ENCODE assay signal across 25 cellular contexts in genomic region chr11:64484308-64485061, GRCh38.
"Had no signal": no experiment of that assay in that cellular context is flagged by ENCODE, and none has a peak within 500 bp of the region (broad histone marks: within the 10 kb centered on the region; RNA-seq: fewer than 3 reads in every experiment).

No MANE protein-coding gene starts in this region.

- DNase-seq: activated CD4-positive, alpha-beta T cell treated with anti-CD3 and anti-CD28 coated beads for 36 hours; activated CD4-positive, CD25-positive, alpha-beta regulatory T cell; activated T-cell treated with anti-CD3 and anti-CD28 coated beads, Interleukin-2, amount 50 U/mL, for 48 hours; body of pancreas; effector memory CD8-positive, alpha-beta T cell; heart right ventricle; left lung; lower lobe of right lung; mucosa of descending colon; retina; sigmoid colon; SK-N-SH; small intestine; stimulated activated CD4-positive, alpha-beta T cell treated with anti-CD3 and anti-CD28 coated beads, Interleukin-4, amount 100 ng/mL, for 24 hours; SW 1271; T-helper 17 cell; T1000; trophoblast cell had no signal

- H3K4me3 ChIP-seq: body of pancreas, heart right ventricle, left lung, lower lobe of right lung, mucosa of descending colon, sigmoid colon, thoracic aorta had no signal

- H3K9me3 Mint-ChIP-seq: activated naive CD4-positive, alpha-beta T cell treated with anti-CD3 and anti-CD28 coated beads, Interleukin-2, amount 50 U/mL, for 24 hours; activated T-helper 2 cell treated with anti-CD3 and anti-CD28 coated beads, Interferon-gamma antibody, Interleukin-2, Interleukin-4, amounts not matched to agents 10 μg/mL and 5 μg/mL and 100 μg/mL, durations not matched to agents 14 hours and 24 hours and 36 hours; effector memory CD8-positive, alpha-beta T cell; nephron; stimulated activated effector memory CD8-positive, alpha-beta T cell treated with anti-CD3 and anti-CD28 coated beads, Interleukin-12 subunit alpha, Interleukin-12 subunit beta, amount 100 ng/mL, for 72 hours; stimulated activated naive CD8-positive, alpha-beta T cell treated with anti-CD3 and anti-CD28 coated beads, Interleukin-15, Interleukin-2, amounts not matched to agents 100 ng/mL and 50 ng/mL, for 24 hours had no signal

- H3K27me3 ChIP-seq: body of pancreas, neutrophil had no signal

- H3K4me2 ChIP-seq: SK-N-SH had no signal

- H3K27ac ChIP-seq: body of pancreas, heart right ventricle, left lung, lower lobe of right lung, neutrophil, sigmoid colon, thoracic aorta had no signal

- ATAC-seq: activated CD4-positive, alpha-beta T cell treated with anti-CD3 and anti-CD28 coated beads for 36 hours; body of pancreas; effector memory CD8-positive, alpha-beta T cell; heart right ventricle; lower lobe of right lung; mucosa of descending colon; stimulated activated effector memory CD8-positive, alpha-beta T cell treated with anti-CD3 and anti-CD28 coated beads, Interleukin-12 subunit alpha, Interleukin-12 subunit beta, amount 100 ng/mL, for 72 hours; T-helper 17 cell had no signal

- H3K36me3 Mint-ChIP-seq: activated naive CD4-positive, alpha-beta T cell treated with anti-CD3 and anti-CD28 coated beads, Interleukin-2, amount 50 U/mL, for 24 hours; stimulated activated effector memory CD8-positive, alpha-beta T cell treated with anti-CD3 and anti-CD28 coated beads, Interleukin-12 subunit alpha, Interleukin-12 subunit beta, amount 100 ng/mL, for 72 hours had no signal

- H3K4me1 ChIP-seq: body of pancreas, left lung, lower lobe of right lung, sigmoid colon had no signal

- H3K9me3 ChIP-seq: body of pancreas, left lung, lower lobe of right lung, mucosa of descending colon, neutrophil, sigmoid colon, SK-N-SH, thoracic aorta had no signal

- H3K27ac Mint-ChIP-seq: activated CD4-positive, alpha-beta T cell treated with anti-CD3 and anti-CD28 coated beads for 36 hours; activated naive CD4-positive, alpha-beta T cell treated with anti-CD3 and anti-CD28 coated beads, Interleukin-2, amount 50 U/mL, for 24 hours; activated T-helper 2 cell treated with anti-CD3 and anti-CD28 coated beads, Interferon-gamma antibody, Interleukin-2, Interleukin-4, amounts not matched to agents 10 μg/mL and 5 μg/mL and 100 μg/mL, durations not matched to agents 14 hours and 24 hours and 36 hours; effector memory CD8-positive, alpha-beta T cell; nephron; stimulated activated effector memory CD8-positive, alpha-beta T cell treated with anti-CD3 and anti-CD28 coated beads, Interleukin-12 subunit alpha, Interleukin-12 subunit beta, amount 100 ng/mL, for 72 hours; stimulated activated naive CD8-positive, alpha-beta T cell treated with anti-CD3 and anti-CD28 coated beads, Interleukin-15, Interleukin-2, amounts not matched to agents 100 ng/mL and 50 ng/mL, for 24 hours; T-helper 17 cell had no signal

- H3K4me3 Mint-ChIP-seq: activated CD4-positive, alpha-beta T cell treated with anti-CD3 and anti-CD28 coated beads for 36 hours; activated naive CD4-positive, alpha-beta T cell treated with anti-CD3 and anti-CD28 coated beads, Interleukin-2, amount 50 U/mL, for 24 hours; effector memory CD8-positive, alpha-beta T cell; nephron; stimulated activated effector memory CD8-positive, alpha-beta T cell treated with anti-CD3 and anti-CD28 coated beads, Interleukin-12 subunit alpha, Interleukin-12 subunit beta, amount 100 ng/mL, for 72 hours; stimulated activated naive CD8-positive, alpha-beta T cell treated with anti-CD3 and anti-CD28 coated beads, Interleukin-15, Interleukin-2, amounts not matched to agents 100 ng/mL and 50 ng/mL, for 24 hours; T-helper 17 cell had no signal

- H3K9ac ChIP-seq: SK-N-SH had no signal

- H3K36me3 ChIP-seq: heart right ventricle, left lung, lower lobe of right lung, neutrophil, sigmoid colon, thoracic aorta had no signal
